Comparison of ENCODE assay signal across 8 cellular contexts in genomic region chr16:30526823-30527634, GRCh38. TPM values are rescaled to one million over a fixed set of nuclear protein-coding genes. Genes with fewer than 3 reads are reported as not detected.
DNase-seq lines count a peak whose midpoint lies in the region; ATAC-seq, FAIRE-seq and TF ChIP-seq lines count a peak whose summit lies in the region.

No MANE protein-coding gene starts in this region.

- DNase-seq in Ammon's horn (ENCODE audit: low spot score), result peak; percentile 98
- DNase-seq in NCI-H446 (lab: John Stamatoyannopoulos, UW), result peak; percentile 96 to 98
- peak; percentile 95 for DNase-seq in cerebellar cortex (ENCODE audit: low spot score)
- DNase-seq in keratinocyte (ENCODE audit: low read depth, low spot score), result peak; percentile 78
- DNase-seq in stimulated activated CD4-positive, alpha-beta T cell treated with anti-CD3 and anti-CD28 coated beads, Interleukin-12 subunit alpha, Interleukin-12 subunit beta, amount 100 ng/mL, for 48 hours (ENCODE audit: low read depth in 2 of 3, low spot score in 1 of 3), result peak; percentile 89 to 98 (median 94)

- peak overlapping the region; percentile 91 for H3K27ac ChIP-seq in keratinocyte (ENCODE audit: control insufficient read depth, insufficient read depth, low read length)

- H3K36me3 ChIP-seq in keratinocyte (ENCODE audit: control insufficient read depth in 2 of 2, extremely low read depth in 1 of 2, insufficient read depth in 2 of 2, low read length in 2 of 2), result no peaks in the 10 kb centered on the region

- no peak for FAIRE-seq in keratinocyte (lab: Jason Lieb, UNC)

- ATAC-seq in GM19035 (IDR thresholded peaks at IDR 0.05; ENCODE audit: unreplicated experiment), result peak; percentile 82
- peak; percentile 79 for ATAC-seq in HG03342 (IDR thresholded peaks at IDR 0.05; ENCODE audit: unreplicated experiment)
- peak; percentile 90 to 92 for ATAC-seq in activated CD4-positive, CD25-positive, alpha-beta regulatory T cell treated with anti-CD3 and anti-CD28 coated beads, Interleukin-2, amount 50 U/mL, for 24 hours

- no peaks in the 10 kb centered on the region for H4K20me1 ChIP-seq in keratinocyte (ENCODE audit: control insufficient read depth, extremely low read depth, insufficient read depth, low read length)

- peak overlapping the region; percentile 77 for H2AFZ ChIP-seq in keratinocyte (ENCODE audit: control insufficient read depth, low read length)

- peak overlapping the region; percentile 93 for H3K9ac ChIP-seq in keratinocyte (ENCODE audit: control insufficient read depth, extremely low read depth, insufficient read depth, low read length)

- peak overlapping the region; percentile 96 for H3K4me2 ChIP-seq in keratinocyte (ENCODE audit: control insufficient read depth, extremely low read depth, insufficient read depth, low read depth, low read length)

- dilution Hi-C loops in keratinocyte (cut with MboI; ENCODE audit: extremely low pct_ligation_motif_present, low sequenced_read_pairs), result no loop called here

- TF ChIP-seq CTCF in keratinocyte (optimal IDR thresholded peaks at IDR 0.05 in 1 of 3, IDR thresholded peaks at IDR 0.05 in 1 of 3, conservative IDR thresholded peaks at IDR 0.05 in 1 of 3; ENCODE audit: extremely low read depth in 1 of 3, insufficient read depth in 2 of 3, low read length in 3 of 3), result peak; percentile 12 to 53 (median 31)

- no peaks in the 10 kb centered on the region for H3K9me3 ChIP-seq in keratinocyte (ENCODE audit: control insufficient read depth, low read depth, low read length)

- H3K79me2 ChIP-seq in keratinocyte (ENCODE audit: control insufficient read depth, insufficient read depth, low read length), result no peaks in the 10 kb centered on the region

- peaks cover 20% of the 10 kb centered on the region for H3K4me1 ChIP-seq in keratinocyte (ENCODE audit: control insufficient read depth, extremely low read depth, insufficient read depth, low read length)

- no peaks in the 10 kb centered on the region for H3K9me1 ChIP-seq in keratinocyte (ENCODE audit: control insufficient read depth, extremely low read depth, insufficient read depth, low read length)

- H3K27me3 ChIP-seq in keratinocyte (ENCODE audit: control insufficient read depth, extremely low read depth, insufficient read depth, low read length), result no peaks in the 10 kb centered on the region

- peak overlapping the region; percentile 63 to 84 (median 76) for H3K4me3 ChIP-seq in keratinocyte (ENCODE audit: control insufficient read depth in 2 of 3, extremely low read depth in 1 of 3, insufficient read depth in 2 of 3, low read depth in 1 of 3, low read length in 3 of 3)

RNA-seq across cellular contexts. Expression of gene ZNF768, which starts 0.7 kb away (rescaled TPM):
- 10.9 to 16.6 TPM (median 13.7 TPM) in 3 replicates for polyA plus RNA-seq in keratinocyte
- polyA plus RNA-seq in keratinocyte (2011; ENCODE audit: low read depth), result 4.4 TPM
- 12.5 and 22.1 TPM in 2 replicates for polyA plus RNA-seq in keratinocyte (2011; cell fraction: cytosol; rRNA removed)
- polyA plus RNA-seq in keratinocyte (2011; cell fraction: nucleus; rRNA removed), result 21.7 and 32.7 TPM in 2 replicates
- 17.2 and 19.4 TPM in 2 replicates for polyA plus RNA-seq in keratinocyte (2012; ENCODE audit: low replicate concordance)
- polyA minus RNA-seq in keratinocyte, result 6.5 to 10.8 TPM (median 9.9 TPM) in 3 replicates
- polyA minus RNA-seq in keratinocyte (2011; cell fraction: cytosol; rRNA and poly(A)+ RNA removed), result 26.9 TPM
- 10.2 and 10.3 TPM in 2 replicates for polyA minus RNA-seq in keratinocyte (2011; cell fraction: nucleus; rRNA and poly(A)+ RNA removed)

RNA-seq across cellular contexts. Expression of gene ZNF747, which starts 7.6 kb away (rescaled TPM):
- 2.2 to 4.3 TPM (median 2.7 TPM) in 3 replicates for polyA plus RNA-seq in keratinocyte
- 0.42 TPM for polyA plus RNA-seq in keratinocyte (2011; ENCODE audit: low read depth)
- 3.3 and 3.4 TPM in 2 replicates for polyA plus RNA-seq in keratinocyte (2011; cell fraction: cytosol; rRNA removed)
- 3.2 and 4.3 TPM in 2 replicates for polyA plus RNA-seq in keratinocyte (2011; cell fraction: nucleus; rRNA removed)
- polyA plus RNA-seq in keratinocyte (2012; ENCODE audit: low replicate concordance), result 1.4 and 2.8 TPM in 2 replicates
- 1.4 to 2.5 TPM (median 1.8 TPM) in 3 replicates for polyA minus RNA-seq in keratinocyte
- polyA minus RNA-seq in keratinocyte (2011; cell fraction: cytosol; rRNA and poly(A)+ RNA removed), result 2.9 TPM
- 1.6 and 2.0 TPM in 2 replicates for polyA minus RNA-seq in keratinocyte (2011; cell fraction: nucleus; rRNA and poly(A)+ RNA removed)

RNA-seq across cellular contexts. Expression of gene ZNF764, which starts 31.1 kb away (rescaled TPM):
- polyA plus RNA-seq in keratinocyte, result 1.6 to 2.3 TPM (median 1.6 TPM) in 3 replicates
- polyA plus RNA-seq in keratinocyte (2011; ENCODE audit: low read depth), result 0.31 TPM
- 1.3 and 1.5 TPM in 2 replicates for polyA plus RNA-seq in keratinocyte (2011; cell fraction: cytosol; rRNA removed)
- polyA plus RNA-seq in keratinocyte (2011; cell fraction: nucleus; rRNA removed), result 2.9 and 4.0 TPM in 2 replicates
- polyA plus RNA-seq in keratinocyte (2012; ENCODE audit: low replicate concordance), result 1.7 and 2.8 TPM in 2 replicates
- 0.86 to 1.3 TPM (median 1.2 TPM) in 3 replicates for polyA minus RNA-seq in keratinocyte
- 3.3 TPM for polyA minus RNA-seq in keratinocyte (2011; cell fraction: cytosol; rRNA and poly(A)+ RNA removed)
- 3.0 and 3.3 TPM in 2 replicates for polyA minus RNA-seq in keratinocyte (2011; cell fraction: nucleus; rRNA and poly(A)+ RNA removed)

RNA-seq across cellular contexts. Expression of gene ZNF688, which starts 44.5 kb away (rescaled TPM):
- polyA plus RNA-seq in keratinocyte, result 3.8 to 4.9 TPM (median 4.3 TPM) in 3 replicates
- 4.8 TPM for polyA plus RNA-seq in keratinocyte (2011; ENCODE audit: low read depth)
- polyA plus RNA-seq in keratinocyte (2011; cell fraction: cytosol; rRNA removed), result 1.9 and 5.0 TPM in 2 replicates
- 8.3 and 8.5 TPM in 2 replicates for polyA plus RNA-seq in keratinocyte (2011; cell fraction: nucleus; rRNA removed)
- 6.4 TPM in 2 replicates for polyA plus RNA-seq in keratinocyte (2012; ENCODE audit: low replicate concordance)
- polyA minus RNA-seq in keratinocyte, result 0.35 to 2.5 TPM (median 1.4 TPM) in 3 replicates
- polyA minus RNA-seq in keratinocyte (2011; cell fraction: cytosol; rRNA and poly(A)+ RNA removed), result 3.1 TPM
- 2.6 and 3.1 TPM in 2 replicates for polyA minus RNA-seq in keratinocyte (2011; cell fraction: nucleus; rRNA and poly(A)+ RNA removed)

RNA-seq across cellular contexts. Expression of gene ITGAL, which starts 54.5 kb away (rescaled TPM):
- polyA plus RNA-seq in keratinocyte, result not detected in 3 replicates
- not detected for polyA plus RNA-seq in keratinocyte (2011; ENCODE audit: low read depth)
- polyA plus RNA-seq in keratinocyte (2011; cell fraction: cytosol; rRNA removed), result not detected in 2 replicates
- polyA plus RNA-seq in keratinocyte (2011; cell fraction: nucleus; rRNA removed), result not detected in 2 replicates
- polyA plus RNA-seq in keratinocyte (2012; ENCODE audit: low replicate concordance), result not detected in 2 replicates
- not detected in 3 replicates for polyA minus RNA-seq in keratinocyte
- polyA minus RNA-seq in keratinocyte (2011; cell fraction: cytosol; rRNA and poly(A)+ RNA removed), result not detected
- not detected in 2 replicates for polyA minus RNA-seq in keratinocyte (2011; cell fraction: nucleus; rRNA and poly(A)+ RNA removed)

Comparison
In these comparisons a context has a peak if more than half of its experiments do, and no peak if none do; other contexts are left out.
1. Peak in every context shown above with its lines: DNase-seq, ATAC-seq, H3K4me3 ChIP-seq and H3K27ac ChIP-seq.